1 cellular context compared by ENCODE assay signal in the genomic region with DNA sequence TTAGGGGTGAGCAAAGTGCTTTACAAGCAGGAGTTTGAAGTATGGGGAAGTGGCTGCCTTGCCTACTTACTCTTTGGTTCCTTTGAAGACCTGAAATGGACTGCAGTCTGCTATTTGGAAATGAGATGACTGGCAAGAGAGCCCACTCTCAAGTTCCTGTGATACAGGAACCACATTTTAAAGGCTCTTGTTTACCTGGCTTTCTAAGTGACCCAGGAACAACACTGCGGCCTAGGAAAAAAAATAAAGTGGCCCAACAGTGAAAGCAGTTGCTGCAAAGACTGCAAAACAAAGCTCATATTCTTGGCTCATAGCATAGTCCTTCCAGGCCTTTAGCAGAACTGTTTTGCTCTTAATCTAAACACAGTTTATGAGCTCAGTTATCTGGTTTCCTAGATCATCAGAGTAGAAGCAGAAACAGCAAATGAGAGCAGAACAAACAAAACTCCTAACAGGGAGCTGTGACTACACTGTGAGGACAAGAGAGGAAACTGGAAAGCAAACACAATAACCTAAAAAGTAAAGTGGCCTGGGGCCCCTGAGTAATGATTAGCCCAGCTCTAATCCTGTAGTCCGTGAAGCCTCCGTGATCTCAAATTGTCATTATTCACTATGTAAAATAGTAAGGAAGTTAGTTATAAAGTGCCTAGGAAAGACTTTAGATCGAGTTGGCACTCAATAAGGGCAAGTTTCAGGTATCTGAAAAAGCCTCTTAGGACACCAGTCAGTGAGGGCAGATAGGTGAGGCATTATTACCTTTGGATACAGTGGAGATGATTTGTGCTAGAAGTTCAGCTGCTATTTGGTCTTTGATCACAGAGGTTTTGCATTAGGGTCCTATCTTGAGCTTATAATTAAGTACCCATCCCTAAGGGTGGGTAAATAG.
TF ChIP-seq lines count a peak whose summit lies in the region.

No MANE protein-coding gene starts in this region.

TF ChIP-seq in K562, 482 proteins besides CTCF, POLR2A, EP300 and RAD21:
- TF ChIP-seq FOXK2 (conservative IDR thresholded peaks at IDR 0.05 in 1 of 2, IDR thresholded peaks at IDR 0.05 in 1 of 2; ENCODE audit: low read depth in 2 of 2) (no peak), SPI1 (IDR thresholded peaks at IDR 0.05; ENCODE audit: borderline replicate concordance, low read depth, low read length) (peak; percentile 22; the same call in 1 of the 2 replicates), ZNF408 (CRISPR knock-in tag; IDR thresholded peaks at IDR 0.05; ENCODE audit: low read depth) (no peak), GATAD2B (IDR thresholded peaks at IDR 0.05; ENCODE audit: borderline replicate concordance) (no peak)
